ENCODE assay signal across 9 cellular contexts in genomic region chr5:143054480-143054941, GRCh38.
DNase-seq lines count a peak whose midpoint lies in the region; ATAC-seq, FAIRE-seq and TF ChIP-seq lines count a peak whose summit lies in the region.
"Had no signal": no experiment of that assay in that cellular context is flagged by ENCODE, and none has a peak within 500 bp of the region (broad histone marks: within the 10 kb centered on the region; RNA-seq: fewer than 3 reads in every experiment).

No MANE protein-coding gene starts in this region.

- H3K36me3 ChIP-seq in MM.1S (replicated peaks; ENCODE audit: insufficient read depth, low read length) (no peaks in the 10 kb centered on the region), ascending aorta (peaks cover 10 to 22% of the 10 kb centered on the region in 2 donors)

- peak; percentile 97 for FAIRE-seq in GM18507 (lab: Jason Lieb, UNC)

- no peak for DNase-seq in GM18507 (ENCODE audit: extremely low spot score, insufficient read length, low read depth)
- DNase-seq in MM.1S: peak; percentile 74
- peak; percentile 77 for DNase-seq in choroid plexus epithelial cell (ENCODE audit: low read depth)
- no peak for DNase-seq in AG08395 (ENCODE audit: low spot score)
- no peak for DNase-seq in mesenteric fat pad (ENCODE audit: low spot score)
- no peak for DNase-seq in dedifferentiated amniotic fluid mesenchymal stem cell (ENCODE audit: extremely low spot score)
- DNase-seq in ascending aorta (ENCODE audit: low spot score in 2 of 2): no peak

- peak overlapping the region; percentile 33 for H3K9ac ChIP-seq in MM.1S (ENCODE audit: low read length)

- no peaks in the 10 kb centered on the region for H3K9me2 ChIP-seq in MM.1S (replicated peaks; ENCODE audit: insufficient read depth, low read length)

- H4K20me1 ChIP-seq in MM.1S (ENCODE audit: insufficient read depth, low read length): no peaks in the 10 kb centered on the region

- H3K9me3 ChIP-seq in MM.1S (replicated peaks; ENCODE audit: insufficient read depth, low read length) (no peaks in the 10 kb centered on the region), ascending aorta (no peaks in the 10 kb centered on the region)

- peak overlapping the region; percentile 13 for H2AFZ ChIP-seq in MM.1S (ENCODE audit: low read length)

- H3K27ac ChIP-seq in MM.1S (ENCODE audit: low read length) (peak overlapping the region; percentile 87), ascending aorta (no peak overlapping the region)

- intact Hi-C loops in ascending aorta (cut with DNase I): no loop called here

- TF ChIP-seq CTCF in MM.1S (IDR thresholded peaks at IDR 0.05; ENCODE audit: low read length): no peak
- TF ChIP-seq CTCF in choroid plexus epithelial cell (conservative IDR thresholded peaks at IDR 0.05; ENCODE audit: low read depth, low read length): no peak
- TF ChIP-seq CTCF in ascending aorta (IDR thresholded peaks at IDR 0.05): no peak

- H3F3A ChIP-seq in MM.1S (ENCODE audit: insufficient read depth, low read length): peaks cover 34% of the 10 kb centered on the region

- H3K79me2 ChIP-seq in MM.1S (ENCODE audit: low read length): no peaks in the 10 kb centered on the region

- H3K4me3 ChIP-seq in MM.1S (ENCODE audit: low read length): peak overlapping the region; percentile 23
- H3K4me3 ChIP-seq in choroid plexus epithelial cell (ENCODE audit: low read depth, low read length): no peak overlapping the region
- H3K4me3 ChIP-seq in ascending aorta: no peak overlapping the region
- H3K4me3 ChIP-seq: lung had no signal

- peak overlapping the region; percentile 82 for H3K4me2 ChIP-seq in MM.1S (ENCODE audit: low read depth, low read length)

- H3K4me1 ChIP-seq in MM.1S (ENCODE audit: low read length) (peaks cover 76% of the 10 kb centered on the region), ascending aorta (peaks cover 4 to 13% of the 10 kb centered on the region in 2 donors)

- ATAC-seq in GM21528 (IDR thresholded peaks at IDR 0.05; ENCODE audit: low FRiP score, unreplicated experiment): peak; percentile 49

- H3K27me3 ChIP-seq in MM.1S (replicated peaks; ENCODE audit: insufficient read depth, low read length): no peaks in the 10 kb centered on the region
- no peaks in the 10 kb centered on the region for H3K27me3 ChIP-seq in ascending aorta

Comparison
In these comparisons a context has a peak if more than half of its experiments do, and no peak if none do; other contexts are left out.
1. DNase-seq: peak in MM.1S (single experiment) and choroid plexus epithelial cell (single experiment); none in GM18507 (single experiment), AG08395 (single experiment), mesenteric fat pad (single experiment), dedifferentiated amniotic fluid mesenchymal stem cell (single experiment) and ascending aorta (0 of 2).